ENCODE assay signal across 7 cellular contexts in the genomic region with DNA sequence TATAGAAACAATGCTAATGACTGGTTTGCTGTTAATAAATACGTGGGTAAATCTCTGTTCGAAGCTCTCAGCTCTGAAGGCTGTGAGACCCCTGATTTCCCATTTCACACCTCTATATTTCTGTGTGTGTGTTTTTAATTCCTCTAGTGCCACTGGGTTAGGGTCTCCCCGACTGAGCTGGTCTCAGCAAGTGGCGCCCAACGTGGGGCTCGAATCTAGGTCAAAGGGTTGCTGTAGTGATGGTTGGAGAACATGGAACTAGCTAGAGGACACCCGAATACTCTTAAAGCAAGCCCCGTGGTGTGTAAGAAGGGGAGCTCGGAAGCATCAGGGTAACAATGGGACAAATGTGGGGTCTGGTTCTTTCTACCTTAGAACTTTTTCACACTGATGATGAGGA.
DNase-seq lines count a peak whose midpoint lies in the region; TF ChIP-seq lines count a peak whose summit lies in the region.
"Not testable (repeated sequence)": the region's sequence is repeated elsewhere in the genome, so short reads cannot be mapped to it uniquely, and the experiment has no call there.

No MANE protein-coding gene starts in this region.

- H3K36me3 ChIP-seq in MG63; mammary epithelial cell (ENCODE audit: insufficient read depth, low read length); mesenchymal stem cell (ENCODE audit: control insufficient read depth in 1 of 2, insufficient read depth in 2 of 2, low read depth in 1 of 2, low read length in 2 of 2); neuronal stem cell (replicated peaks in 1 of 2; ENCODE audit: control insufficient read depth in 2 of 2, insufficient read depth in 2 of 2, low read length in 2 of 2): not testable (repeated sequence)

- TF ChIP-seq CTCF in mammary epithelial cell (conservative IDR thresholded peaks at IDR 0.05 in 1 of 2, IDR thresholded peaks at IDR 0.05 in 1 of 2; ENCODE audit: extremely low read depth in 1 of 2, insufficient read depth in 1 of 2, low read depth in 1 of 2, low read length in 2 of 2): not testable (repeated sequence)

- not testable (repeated sequence) for H4K8ac ChIP-seq in mesenchymal stem cell (ENCODE audit: low read length); neuronal stem cell (ENCODE audit: low read depth, low read length)

- not testable (repeated sequence) for H3K4me3 ChIP-seq in MG63; mammary epithelial cell (replicated peaks in 1 of 3; ENCODE audit: insufficient read depth in 1 of 3, low read depth in 2 of 3, low read length in 3 of 3); mesenchymal stem cell (ENCODE audit: insufficient read depth in 1 of 2, low read depth in 1 of 2, low read length in 2 of 2); neuronal stem cell (ENCODE audit: low read length in 2 of 2)

- not testable (repeated sequence) for H3K9me3 ChIP-seq in MG63; mammary epithelial cell (replicated peaks; ENCODE audit: insufficient read depth, low read length)
- peaks cover 10% of the 10 kb centered on the region for H3K9me3 ChIP-seq in mesenchymal stem cell (ENCODE audit: control insufficient read depth, low read length)
- H3K9me3 ChIP-seq in neuronal stem cell (replicated peaks in 1 of 2; ENCODE audit: control insufficient read depth in 2 of 2, insufficient read depth in 1 of 2, low read depth in 1 of 2, low read length in 2 of 2): peaks cover 0 to 13% of the 10 kb centered on the region in 2 donors

- H2AFZ ChIP-seq in mammary epithelial cell (ENCODE audit: low read depth, low read length); mesenchymal stem cell (ENCODE audit: low read depth, low read length); neuronal stem cell (ENCODE audit: low read length): not testable (repeated sequence)

- H2AK5ac ChIP-seq in mesenchymal stem cell (ENCODE audit: low read length, severe bottlenecking); neuronal stem cell (ENCODE audit: low read depth, low read length): not testable (repeated sequence)

- not testable (repeated sequence) for H3K18ac ChIP-seq in mesenchymal stem cell (ENCODE audit: low read depth in 1 of 2, low read length in 2 of 2); neuronal stem cell (ENCODE audit: low read length)

- H2BK12ac ChIP-seq in mesenchymal stem cell (ENCODE audit: low read length in 2 of 2); neuronal stem cell (ENCODE audit: low read length): not testable (repeated sequence)

- intact Hi-C loops in mammary epithelial cell (cut with micrococcal nuclease): not testable (repeated sequence)

- dilution Hi-C loops in mammary epithelial cell (cut with HindIII; ENCODE audit: low sequenced_read_pairs): not testable (repeated sequence)

- not testable (repeated sequence) for H3K14ac ChIP-seq in mesenchymal stem cell (ENCODE audit: low read length in 2 of 2); neuronal stem cell (ENCODE audit: low read length)

- H2BK120ac ChIP-seq in mesenchymal stem cell (ENCODE audit: low read depth, low read length); neuronal stem cell (ENCODE audit: low read depth, low read length): not testable (repeated sequence)

- in situ Hi-C loops in mammary epithelial cell (cut with MboI; ENCODE audit: low sequenced_read_pairs in 2 of 2): not testable (repeated sequence)

- not testable (repeated sequence) for H3K79me1 ChIP-seq in mesenchymal stem cell (replicated peaks; ENCODE audit: low read length, poor library complexity, severe bottlenecking); neuronal stem cell (ENCODE audit: low read depth, low read length)

- not testable (repeated sequence) for H3K4ac ChIP-seq in mesenchymal stem cell (ENCODE audit: low read depth in 1 of 2, low read length in 2 of 2); neuronal stem cell (ENCODE audit: low read length)

- not testable (repeated sequence) for BruUV-seq in mammary epithelial cell (replicated peaks; lab: Mats Ljungman, UMichigan)

- not testable (repeated sequence) for H4K20me1 ChIP-seq in mammary epithelial cell (ENCODE audit: insufficient read depth, low read length)

- not testable (repeated sequence) for H3K27ac ChIP-seq in mammary epithelial cell (ENCODE audit: insufficient read depth, low read depth, low read length); mesenchymal stem cell (ENCODE audit: low read length, poor library complexity, severe bottlenecking); neuronal stem cell (replicated peaks; ENCODE audit: low read length)

- 43% methylated on average over 7 of the region's 9 CpGs for WGBS in mammary epithelial cell (ENCODE audit: low coverage, missing lambda C conversion rate)
- WGBS in mesenchymal stem cell: 73% methylated on average over 9 of the region's 9 CpGs
- WGBS in neuronal stem cell (ENCODE audit: extremely low coverage in 2 of 2, insufficient read length in 2 of 2, insufficient replicate concordance in 1 of 2), 2 donors: no CpG with 5 or more reads among the region's 9 CpGs

- not testable (repeated sequence) for H3K4me1 ChIP-seq in mammary epithelial cell (ENCODE audit: insufficient read depth, low read length); mesenchymal stem cell (ENCODE audit: control insufficient read depth, insufficient read depth, low read depth, low read length); neuronal stem cell (ENCODE audit: control insufficient read depth in 2 of 2, insufficient read depth in 1 of 2, low read depth in 1 of 2, low read length in 2 of 2)

- H3K79me2 ChIP-seq in mammary epithelial cell (ENCODE audit: insufficient read depth, low read length): not testable (repeated sequence)

- not testable (repeated sequence) for H3K9ac ChIP-seq in mammary epithelial cell (ENCODE audit: insufficient read depth, low read length); mesenchymal stem cell (ENCODE audit: low read length); neuronal stem cell (ENCODE audit: low read depth, low read length, poor library complexity)

- H3K23ac ChIP-seq in mesenchymal stem cell (ENCODE audit: low read length in 2 of 2); neuronal stem cell (ENCODE audit: low read depth, low read length, poor library complexity): not testable (repeated sequence)

- H4K91ac ChIP-seq in mesenchymal stem cell (ENCODE audit: low read length); neuronal stem cell (ENCODE audit: low read depth, low read length, poor library complexity): not testable (repeated sequence)

- H2BK5ac ChIP-seq in mesenchymal stem cell (ENCODE audit: low read depth, low read length, poor library complexity, severe bottlenecking); neuronal stem cell (ENCODE audit: low read length): not testable (repeated sequence)

- CTCF ChIA-PET in mammary epithelial cell (lab: Charles Lee; ENCODE audit: low non-redundant PET): not testable (repeated sequence)

- not testable (repeated sequence) for H3K4me2 ChIP-seq in mammary epithelial cell (ENCODE audit: insufficient read depth, low read depth, low read length); mesenchymal stem cell (ENCODE audit: low read length, poor library complexity, severe bottlenecking); neuronal stem cell (ENCODE audit: insufficient read depth, low read length, poor library complexity, severe bottlenecking)

- H2BK15ac ChIP-seq in mesenchymal stem cell (ENCODE audit: low read depth, poor library complexity, severe bottlenecking); neuronal stem cell (ENCODE audit: low read length): not testable (repeated sequence)

- not testable (repeated sequence) for H3K27me3 ChIP-seq in MG63; mammary epithelial cell (ENCODE audit: insufficient read depth, low read length); mesenchymal stem cell (ENCODE audit: control insufficient read depth in 1 of 2, insufficient read depth in 1 of 2, low read length in 2 of 2); neuronal stem cell (ENCODE audit: control insufficient read depth in 3 of 3, insufficient read depth in 3 of 3, low read depth in 1 of 3, low read length in 3 of 3)

- DNase-seq in DMS53 (lab: John Stamatoyannopoulos, UW): peak; percentile 10
- peak; percentile 4 for DNase-seq in MG63
- peak; percentile 0 for DNase-seq in NCI-H82 (lab: John Stamatoyannopoulos, UW)
- DNase-seq in activated T-cell treated with anti-CD3 and anti-CD28 coated beads, Interleukin-2, amount 50 U/mL, for 1 hour: peak; percentile 16
- DNase-seq in mammary epithelial cell: peak; percentile 0
- DNase-seq in mesenchymal stem cell: peak; percentile 10
- DNase-seq in neuronal stem cell (ENCODE audit: low spot score): peak; percentile 4
